ENCODE assay signal across 35 cellular contexts in genomic region chr7:117741962-117742361, GRCh38.
"Had no signal": no experiment of that assay in that cellular context is flagged by ENCODE, and none has a peak within 500 bp of the region (broad histone marks: within the 10 kb centered on the region; RNA-seq: fewer than 3 reads in every experiment).

No MANE protein-coding gene starts in this region.

- H3K27ac ChIP-seq: adrenal gland, ascending aorta, brain microvascular endothelial cell, esophagus muscularis mucosa, heart left ventricle, pancreas, psoas muscle, sigmoid colon, thyroid gland, upper lobe of left lung, vagina had no signal

- H3K4me1 ChIP-seq: adrenal gland, ascending aorta, esophagus muscularis mucosa, heart left ventricle, pancreas, psoas muscle, sigmoid colon, thyroid gland, upper lobe of left lung, vagina had no signal

- H3K27me3 ChIP-seq: adrenal gland, ascending aorta, brain microvascular endothelial cell, esophagus muscularis mucosa, heart left ventricle, pancreas, sigmoid colon, thyroid gland, upper lobe of left lung, vagina had no signal

- DNase-seq: activated CD4-positive, alpha-beta T cell treated with anti-CD3 and anti-CD28 coated beads for 48 hours; activated CD4-positive, alpha-beta T cell treated with anti-CD3 and anti-CD28 coated beads, Interleukin-2, amount 50 U/mL, for 48 hours; activated CD4-positive, CD25-positive, alpha-beta regulatory T cell; activated CD8-positive, alpha-beta memory T cell treated with anti-CD3 and anti-CD28 coated beads for 24 hours; activated CD8-positive, alpha-beta memory T cell treated with anti-CD3 and anti-CD28 coated beads, Interleukin-2, amount 50 U/mL, for 4 hours; activated effector memory CD4-positive, alpha-beta T cell treated with anti-CD3 and anti-CD28 coated beads, Interleukin-2, amount 50 U/mL, for 16 hours; activated naive CD4-positive, alpha-beta T cell treated with anti-CD3 and anti-CD28 coated beads for 36 hours; activated naive CD8-positive, alpha-beta T cell treated with anti-CD3 and anti-CD28 coated beads for 36 hours; activated T-cell treated with anti-CD3 and anti-CD28 coated beads, Interleukin-2, amount 50 U/mL, for 1 hour; adrenal gland; brain microvascular endothelial cell; cortex of kidney; endodermal cell; heart left ventricle; hypothalamus; immature natural killer cell; kidney; left colon; naive thymus-derived CD8-positive, alpha-beta T cell; nucleus accumbens; pancreas; psoas muscle; sigmoid colon; small intestine; stimulated activated CD4-positive, alpha-beta T cell treated with anti-CD3 and anti-CD28 coated beads, Interleukin-1b, Interleukin-23, amount 100 ng/mL, for 48 hours; stimulated activated CD4-positive, alpha-beta T cell treated with anti-CD3 and anti-CD28 coated beads, Interleukin-4, amount 100 ng/mL, for 4 hours; stimulated activated CD8-positive, alpha-beta memory T cell treated with anti-CD3 and anti-CD28 coated beads, Interleukin-4, amount 100 ng/mL, for 48 hours; stimulated activated naive CD8-positive, alpha-beta T cell treated with anti-CD3 and anti-CD28 coated beads, Interleukin-15, amount 100 ng/mL, for 72 hours; substantia nigra; thyroid gland; upper lobe of left lung had no signal

- H3K4me3 ChIP-seq: adrenal gland, ascending aorta, esophagus muscularis mucosa, heart left ventricle, pancreas, psoas muscle, sigmoid colon, thyroid gland, upper lobe of left lung, vagina had no signal

- ATAC-seq: heart left ventricle; left colon; naive thymus-derived CD8-positive, alpha-beta T cell; pancreas; psoas muscle; stimulated activated memory B cell treated with anti-CD40 and anti-IgM and Interleukin-4, amounts not matched to agents 10 μg/mL and 1 μg/mL and 100 μg/mL, for 72 hours; stimulated activated naive CD8-positive, alpha-beta T cell treated with anti-CD3 and anti-CD28 coated beads, Interleukin-15, amount 100 ng/mL, for 72 hours had no signal

- H3K9me3 ChIP-seq: adrenal gland, ascending aorta, esophagus muscularis mucosa, heart left ventricle, pancreas, psoas muscle, sigmoid colon, thyroid gland, upper lobe of left lung, vagina had no signal

- H3K36me3 ChIP-seq: adrenal gland, brain microvascular endothelial cell, pancreas, thyroid gland, upper lobe of left lung had no signal
